Comparison of ENCODE assay signal across 30 cellular contexts in genomic region chr13:59643906-59644626, GRCh38.
DNase-seq lines count a peak whose midpoint lies in the region; ATAC-seq, FAIRE-seq and TF ChIP-seq lines count a peak whose summit lies in the region.
"Had no signal": no experiment of that assay in that cellular context is flagged by ENCODE, and none has a peak within 500 bp of the region (broad histone marks: within the 10 kb centered on the region; RNA-seq: fewer than 3 reads in every experiment).

No MANE protein-coding gene starts in this region.

- H3K27ac Mint-ChIP-seq in activated CD4-positive, alpha-beta T cell treated with anti-CD3 and anti-CD28 coated beads for 36 hours, result no peak overlapping the region
- H3K27ac Mint-ChIP-seq: activated B cell treated with CpG ODN at 0.5 μM for 24 hours; activated naive CD8-positive, alpha-beta T cell treated with anti-CD3 and anti-CD28 coated beads, Interleukin-2, amount 10 ng/mL, durations not matched to agents 7 days and 5 days; T-helper 1 cell treated with Interleukin-12 subunit alpha and Interleukin-12 subunit beta and Interleukin-4 antibody, amounts not matched to agents 30 μg/mL and 1 μg/mL, for 36 hours had no signal

- H3K4me3 ChIP-seq in mammary epithelial cell (replicated peaks in 1 of 3; ENCODE audit: insufficient read depth in 1 of 3, low read depth in 2 of 3, low read length in 3 of 3), result no peak overlapping the region
- H3K4me3 ChIP-seq: colonic mucosa, lung, PC-9, smooth muscle cell had no signal

- intact Hi-C loops in mammary epithelial cell (cut with micrococcal nuclease), result no loop called here
- intact Hi-C loops in activated CD4-positive, alpha-beta T cell treated with anti-CD3 and anti-CD28 coated beads for 36 hours (cut with DNase I, micrococcal nuclease), result no loop called here

- H2AFZ ChIP-seq in mammary epithelial cell (ENCODE audit: low read depth, low read length), result no peak overlapping the region
- H2AFZ ChIP-seq: PC-9 had no signal

- POLR2A ChIA-PET in activated CD4-positive, alpha-beta T cell treated with anti-CD3 and anti-CD28 coated beads for 36 hours (lab: Charles Lee), result no interaction called here

- H3K36me3 Mint-ChIP-seq in activated CD4-positive, alpha-beta T cell treated with anti-CD3 and anti-CD28 coated beads for 36 hours (ENCODE audit: low read depth), result no peaks in the 10 kb centered on the region
- H3K36me3 Mint-ChIP-seq: activated naive CD8-positive, alpha-beta T cell treated with anti-CD3 and anti-CD28 coated beads, Interleukin-2, amount 10 ng/mL, durations not matched to agents 7 days and 5 days had no signal

- no peaks in the 10 kb centered on the region for H3K4me1 Mint-ChIP-seq in activated CD4-positive, alpha-beta T cell treated with anti-CD3 and anti-CD28 coated beads for 36 hours
- H3K4me1 Mint-ChIP-seq: activated B cell treated with CpG ODN at 0.5 μM for 24 hours; activated naive CD8-positive, alpha-beta T cell treated with anti-CD3 and anti-CD28 coated beads, Interleukin-2, amount 10 ng/mL, durations not matched to agents 7 days and 5 days; stimulated activated naive CD8-positive, alpha-beta T cell treated with anti-CD3 and anti-CD28 coated beads, Interleukin-15, amount 100 ng/mL, for 72 hours had no signal

- no TSS peak for BruUV-seq in mammary epithelial cell (replicated peaks; lab: Mats Ljungman, UMichigan)

- H3K27me3 ChIP-seq in mammary epithelial cell (ENCODE audit: insufficient read depth, low read length), result no peaks in the 10 kb centered on the region
- H3K27me3 ChIP-seq: colonic mucosa had no signal

- H4K20me1 ChIP-seq in mammary epithelial cell (ENCODE audit: insufficient read depth, low read length), result no peaks in the 10 kb centered on the region

- CTCF ChIA-PET in mammary epithelial cell (lab: Charles Lee; ENCODE audit: low non-redundant PET), result no interaction called here
- CTCF ChIA-PET in activated CD4-positive, alpha-beta T cell treated with anti-CD3 and anti-CD28 coated beads for 36 hours (lab: Charles Lee), result no interaction called here

- H3K9ac ChIP-seq in mammary epithelial cell (ENCODE audit: insufficient read depth, low read length), result no peak overlapping the region
- H3K9ac ChIP-seq: SK-N-SH had no signal

- H3K36me3 ChIP-seq in mammary epithelial cell (ENCODE audit: insufficient read depth, low read length), result no peaks in the 10 kb centered on the region
- H3K36me3 ChIP-seq: colonic mucosa had no signal

- DNase-seq in LoVo (ENCODE audit: low spot score), result peak; percentile 48
- DNase-seq in mammary epithelial cell, result peak; percentile 12
- DNase-seq in kidney tubule cell (ENCODE audit: low spot score), result peak; percentile 79
- DNase-seq in urothelium cell line (ENCODE audit: low spot score), result peak; percentile 29
- DNase-seq in substantia nigra (lab: John Stamatoyannopoulos, UW), result no peak
- no peak for DNase-seq in activated CD4-positive, alpha-beta T cell treated with anti-CD3 and anti-CD28 coated beads for 36 hours
- DNase-seq in omental fat pad (ENCODE audit: low spot score), result no peak
- DNase-seq: activated B cell treated with CpG ODN at 0.5 μM for 24 hours; activated gamma-delta T cell; activated naive CD8-positive, alpha-beta T cell treated with anti-CD3 and anti-CD28 coated beads, Interleukin-2, amount 10 ng/mL, durations not matched to agents 7 days and 5 days; activated T-cell treated with anti-CD3 and anti-CD28 coated beads, Interleukin-2, amount 50 U/mL, for 4 hours; aorta; colonic mucosa; COR-L47; effector CD4-positive, alpha-beta T cell; glutamatergic neuron; IMR-90; NCI-H1092; NCI-H1694 treated with DMSO at 0.1 percent for 48 hours; PC-9; stimulated activated CD4-positive, alpha-beta T cell treated with anti-CD3 and anti-CD28 coated beads, Interleukin-1b, Interleukin-23, amount 100 ng/mL, for 48 hours; stimulated activated naive CD8-positive, alpha-beta T cell treated with anti-CD3 and anti-CD28 coated beads, Interleukin-15, amount 100 ng/mL, for 72 hours had no signal

- no peaks in the 10 kb centered on the region for H3K4me1 ChIP-seq in mammary epithelial cell (ENCODE audit: insufficient read depth, low read length)
- H3K4me1 ChIP-seq: colonic mucosa had no signal

- in situ Hi-C loops in mammary epithelial cell (cut with MboI; ENCODE audit: low sequenced_read_pairs in 2 of 2), result no loop called here

- no peak overlapping the region for H3K4me2 ChIP-seq in mammary epithelial cell (ENCODE audit: insufficient read depth, low read depth, low read length)
- H3K4me2 ChIP-seq: PC-9, SK-N-SH, smooth muscle cell had no signal

- H3K27me3 Mint-ChIP-seq in activated CD4-positive, alpha-beta T cell treated with anti-CD3 and anti-CD28 coated beads for 36 hours, result peaks cover 8% of the 10 kb centered on the region
- H3K27me3 Mint-ChIP-seq: stimulated activated naive CD8-positive, alpha-beta T cell treated with anti-CD3 and anti-CD28 coated beads, Interleukin-15, amount 100 ng/mL, for 72 hours had no signal

- WGBS in mammary epithelial cell (ENCODE audit: low coverage, missing lambda C conversion rate), result 0% methylated on average over 2 of the region's 3 CpGs

- ATAC-seq in activated CD4-positive, alpha-beta T cell treated with anti-CD3 and anti-CD28 coated beads for 36 hours, result no peak
- no peak for ATAC-seq in omental fat pad (ENCODE audit: low FRiP score)
- ATAC-seq: activated T-cell treated with anti-CD3 and anti-CD28 coated beads, Interleukin-2, amount 50 U/mL, for 4 hours; Right ventricle myocardium inferior; stimulated activated naive CD8-positive, alpha-beta T cell treated with anti-CD3 and anti-CD28 coated beads, Interleukin-15, amount 100 ng/mL, for 72 hours had no signal

- H3K79me2 ChIP-seq in mammary epithelial cell (ENCODE audit: insufficient read depth, low read length), result no peaks in the 10 kb centered on the region

- no peaks in the 10 kb centered on the region for H3K9me3 ChIP-seq in mammary epithelial cell (replicated peaks; ENCODE audit: insufficient read depth, low read length)
- H3K9me3 ChIP-seq: colonic mucosa, SK-N-SH had no signal

- H3K27ac ChIP-seq in mammary epithelial cell (ENCODE audit: insufficient read depth, low read depth, low read length) (no peak overlapping the region), substantia nigra (ENCODE audit: low read depth, low read length, poor library complexity, severe bottlenecking) (no peak overlapping the region)
- H3K27ac ChIP-seq: C4-2B, colonic mucosa, PC-9 had no signal

- H3K9me3 Mint-ChIP-seq in activated CD4-positive, alpha-beta T cell treated with anti-CD3 and anti-CD28 coated beads for 36 hours (ENCODE audit: low read depth), result no peaks in the 10 kb centered on the region
- H3K9me3 Mint-ChIP-seq: activated B cell treated with CpG ODN at 0.5 μM for 24 hours; activated naive CD8-positive, alpha-beta T cell treated with anti-CD3 and anti-CD28 coated beads, Interleukin-2, amount 10 ng/mL, durations not matched to agents 7 days and 5 days; activated T-cell treated with anti-CD3 and anti-CD28 coated beads, Interleukin-2, amount 50 U/mL, for 4 hours; stimulated activated naive CD8-positive, alpha-beta T cell treated with anti-CD3 and anti-CD28 coated beads, Interleukin-15, amount 100 ng/mL, for 72 hours; T-helper 1 cell treated with Interleukin-12 subunit alpha and Interleukin-12 subunit beta and Interleukin-4 antibody, amounts not matched to agents 30 μg/mL and 1 μg/mL, for 36 hours had no signal

- H3K4me3 Mint-ChIP-seq in activated CD4-positive, alpha-beta T cell treated with anti-CD3 and anti-CD28 coated beads for 36 hours, result no peak overlapping the region
- H3K4me3 Mint-ChIP-seq: activated B cell treated with CpG ODN at 0.5 μM for 24 hours; activated naive CD8-positive, alpha-beta T cell treated with anti-CD3 and anti-CD28 coated beads, Interleukin-2, amount 10 ng/mL, durations not matched to agents 7 days and 5 days; activated T-cell treated with anti-CD3 and anti-CD28 coated beads, Interleukin-2, amount 50 U/mL, for 4 hours; nephron; stimulated activated naive CD8-positive, alpha-beta T cell treated with anti-CD3 and anti-CD28 coated beads, Interleukin-15, amount 100 ng/mL, for 72 hours; T-helper 1 cell treated with Interleukin-12 subunit alpha and Interleukin-12 subunit beta and Interleukin-4 antibody, amounts not matched to agents 30 μg/mL and 1 μg/mL, for 36 hours had no signal

- TF ChIP-seq CTCF in mammary epithelial cell (conservative IDR thresholded peaks at IDR 0.05 in 1 of 2, IDR thresholded peaks at IDR 0.05 in 1 of 2; ENCODE audit: extremely low read depth in 1 of 2, insufficient read depth in 1 of 2, low read depth in 1 of 2, low read length in 2 of 2) (no peak), omental fat pad (IDR thresholded peaks at IDR 0.05) (no peak)

- dilution Hi-C loops in mammary epithelial cell (cut with HindIII; ENCODE audit: low sequenced_read_pairs), result no loop called here

- FAIRE-seq in urothelium cell line (lab: Jason Lieb, UNC), result no peak
- FAIRE-seq: keratinocyte had no signal

Comparison
In these comparisons a context has a peak if more than half of its experiments do, and no peak if none do; other contexts are left out.
1. DNase-seq: peak in LoVo (single experiment), mammary epithelial cell (single experiment), kidney tubule cell (single experiment) and urothelium cell line (single experiment); none in substantia nigra (0 of 49), activated CD4-positive, alpha-beta T cell treated with anti-CD3 and anti-CD28 coated beads for 36 hours (single experiment) and omental fat pad (single experiment).